3 cellular contexts compared by ENCODE assay signal in genomic region chr5:162217037-162217436, GRCh38.
"Had no signal": no experiment of that assay in that cellular context is flagged by ENCODE, and none has a peak within 500 bp of the region (broad histone marks: within the 10 kb centered on the region; RNA-seq: fewer than 3 reads in every experiment).

No MANE protein-coding gene starts in this region.

- H3K4me3 ChIP-seq: GM12878 had no signal

- ATAC-seq: GM12878 had no signal

- DNase-seq: GDM1, GF-D8 had no signal
